In genomic region chr20:51995551-51995951, GRCh38 we compare ENCODE assay signal across 23 cellular contexts.
DNase-seq lines count a peak whose midpoint lies in the region; ATAC-seq lines count a peak whose summit lies in the region.
"Had no signal": no experiment of that assay in that cellular context is flagged by ENCODE, and none has a peak within 500 bp of the region (broad histone marks: within the 10 kb centered on the region; RNA-seq: fewer than 3 reads in every experiment).

No MANE protein-coding gene starts in this region.

- no peak overlapping the region for H2AFZ ChIP-seq in trophoblast cell (ENCODE audit: insufficient read depth, low read length, poor library complexity)
- H2AFZ ChIP-seq: parathyroid adenoma had no signal

- no peak overlapping the region for H3K14ac ChIP-seq in trophoblast cell (ENCODE audit: low read length)

- H3K9me3 ChIP-seq in trophoblast cell (ENCODE audit: insufficient read depth, low read depth, low read length) = no peaks in the 10 kb centered on the region
- H3K9me3 ChIP-seq: esophagus muscularis mucosa, heart left ventricle, lower lobe of right lung, MG63, tibial nerve had no signal

- H3K4me3 ChIP-seq in trophoblast cell (ENCODE audit: low read depth, low read length) = no peak overlapping the region
- H3K4me3 ChIP-seq: esophagus muscularis mucosa, heart left ventricle, lower lobe of right lung, MG63, tibial nerve had no signal

- H3K9ac ChIP-seq in trophoblast cell (ENCODE audit: low read length) = peak overlapping the region; percentile 25
- H3K9ac ChIP-seq: parathyroid adenoma had no signal

- H3K27ac ChIP-seq in trophoblast cell (ENCODE audit: low read depth, low read length) = no peak overlapping the region
- H3K27ac ChIP-seq: 22Rv1, C4-2B, esophagus muscularis mucosa, heart left ventricle, lower lobe of right lung, parathyroid adenoma, tibial nerve had no signal

- no peaks in the 10 kb centered on the region for H3K36me3 ChIP-seq in trophoblast cell (ENCODE audit: control insufficient read depth in 1 of 2, insufficient read depth in 2 of 2, low read length in 2 of 2)
- H3K36me3 ChIP-seq: esophagus muscularis mucosa, heart left ventricle, lower lobe of right lung, MG63, tibial nerve had no signal

- no peak overlapping the region for H3K4me2 ChIP-seq in trophoblast cell (ENCODE audit: low read length)

- H2BK120ac ChIP-seq in trophoblast cell (ENCODE audit: insufficient read depth, low read length, poor library complexity) = no peak overlapping the region

- no peaks in the 10 kb centered on the region for H3K79me2 ChIP-seq in trophoblast cell (ENCODE audit: control insufficient read depth, insufficient read depth, low read length, poor library complexity)
- H3K79me2 ChIP-seq: parathyroid adenoma had no signal

- H3K4ac ChIP-seq in trophoblast cell (ENCODE audit: low read depth, low read length) = no peak overlapping the region

- no peak overlapping the region for H4K91ac ChIP-seq in trophoblast cell (ENCODE audit: low read depth, low read length)

- H3K18ac ChIP-seq in trophoblast cell (ENCODE audit: low read length) = no peak overlapping the region

- H3K23ac ChIP-seq in trophoblast cell (ENCODE audit: low read length) = no peak overlapping the region

- H2AK5ac ChIP-seq in trophoblast cell (ENCODE audit: low read length) = no peak overlapping the region

- no peaks in the 10 kb centered on the region for H3K27me3 ChIP-seq in trophoblast cell (ENCODE audit: insufficient read depth, low read length)
- H3K27me3 ChIP-seq: esophagus muscularis mucosa, heart left ventricle, MG63, tibial nerve had no signal

- H3K4me1 ChIP-seq in trophoblast cell (ENCODE audit: control insufficient read depth in 1 of 2, insufficient read depth in 2 of 2, low read length in 2 of 2) = no peaks in the 10 kb centered on the region
- H3K4me1 ChIP-seq: esophagus muscularis mucosa, lower lobe of right lung, parathyroid adenoma, tibial nerve had no signal

- DNase-seq in DMS153 (lab: John Stamatoyannopoulos, UW) (peak; percentile 62), DMS153 treated with DMSO at 0.1 percent for 48 hours (lab: John Stamatoyannopoulos, UW; ENCODE audit: unreplicated experiment) (no peak), NOMO-1 treated with dmso at 0.1 percent for 144 hours (lab: John Stamatoyannopoulos, UW; ENCODE audit: unreplicated experiment) (peak; percentile 0), fibroblast of peridontal ligament (ENCODE audit: extremely low read depth) (peak; percentile 87), trophoblast cell (no peak), mesenteric fat pad (ENCODE audit: low spot score) (no peak)
- DNase-seq: activated CD4-positive, alpha-beta T cell treated with anti-CD3 and anti-CD28 coated beads for 4 hours; H7; lower lobe of right lung; MG63; NCI-H1694 treated with DMSO at 0.1 percent for 48 hours; NCI-H446 treated with DMSO at 0.1 percent for 48 hours; Right ventricle myocardium superior; stimulated activated naive CD4-positive, alpha-beta T cell; T-cell had no signal

- no peaks in the 10 kb centered on the region for H3K79me1 ChIP-seq in trophoblast cell (ENCODE audit: low read length)

- no peak overlapping the region for H2BK12ac ChIP-seq in trophoblast cell (ENCODE audit: low read length)

- ATAC-seq in GM21423 (IDR thresholded peaks at IDR 0.05; ENCODE audit: unreplicated experiment) (no peak), GM18870 (IDR thresholded peaks at IDR 0.05; ENCODE audit: unreplicated experiment) (no peak)
- ATAC-seq: lower lobe of right lung, T-cell had no signal

- WGBS in trophoblast cell (ENCODE audit: extremely low coverage, insufficient coverage, insufficient read length) = no CpG with 5 or more reads among the region's 3 CpGs

- no peak overlapping the region for H4K8ac ChIP-seq in trophoblast cell (ENCODE audit: low read depth, low read length)

- no peak overlapping the region for H4K12ac ChIP-seq in trophoblast cell (ENCODE audit: low read depth, low read length)

- no peak overlapping the region for H2BK5ac ChIP-seq in trophoblast cell (ENCODE audit: low read depth, low read length, poor library complexity)

Comparison
In these comparisons a context has a peak if more than half of its experiments do, and no peak if none do; other contexts are left out.
1. DNase-seq: peak in DMS153 (single experiment), NOMO-1 treated with dmso at 0.1 percent for 144 hours (single experiment) and fibroblast of peridontal ligament (single experiment); none in DMS153 treated with DMSO at 0.1 percent for 48 hours (single experiment), trophoblast cell (0 of 2) and mesenteric fat pad (single experiment).